Comparison of ENCODE assay signal across 17 cellular contexts in genomic region chr19:10811391-10812111, GRCh38. TPM values are rescaled to one million over a fixed set of nuclear protein-coding genes. Genes with fewer than 3 reads are reported as not detected.
DNase-seq lines count a peak whose midpoint lies in the region; ATAC-seq, FAIRE-seq and TF ChIP-seq lines count a peak whose summit lies in the region.
"Had no signal": no experiment of that assay in that cellular context is flagged by ENCODE, and none has a peak within 500 bp of the region (broad histone marks: within the 10 kb centered on the region; RNA-seq: fewer than 3 reads in every experiment).

No MANE protein-coding gene starts in this region.

- peak; percentile 74 for ATAC-seq in K562
- ATAC-seq in GM19467 (IDR thresholded peaks at IDR 0.05; ENCODE audit: unreplicated experiment), result no peak
- ATAC-seq: foreskin keratinocyte, left ventricle myocardium superior had no signal

- H3K9me3 Mint-ChIP-seq in CD8-positive, alpha-beta memory T cell, result no peaks in the 10 kb centered on the region

- H3K79me2 ChIP-seq in K562 (ENCODE audit: control insufficient read depth, insufficient read depth, low read length), result peaks cover 8% of the 10 kb centered on the region; the same call in 2 of the 3 replicates

- no peak overlapping the region for H2AFZ ChIP-seq in K562 (ENCODE audit: low read depth, low read length)
- H2AFZ ChIP-seq in neuronal stem cell (ENCODE audit: low read length), result no peak overlapping the region

- peak overlapping the region; percentile 70 for H2BK5ac ChIP-seq in neuronal stem cell (ENCODE audit: low read length)

- no peak overlapping the region for H2BK15ac ChIP-seq in neuronal stem cell (ENCODE audit: low read length)

- 48% methylated on average over 14 of the region's 17 CpGs for WGBS in K562 (ENCODE audit: insufficient coverage, low coverage, missing lambda C conversion rate)
- no CpG with 5 or more reads among the region's 17 CpGs for WGBS in neuronal stem cell (ENCODE audit: extremely low coverage in 2 of 2, insufficient read length in 2 of 2, insufficient replicate concordance in 1 of 2), 2 donors
- WGBS in ovary, 3 donors, result 75 to 85% (median 84%) methylated on average over 17 of the region's 17 CpGs

- TF ChIP-seq RAD21 in K562 (CRISPR knock-in tag; conservative IDR thresholded peaks at IDR 0.05 in 1 of 2, IDR thresholded peaks at IDR 0.05 in 1 of 2), result no peak

- H3K23ac ChIP-seq in neuronal stem cell (ENCODE audit: low read depth, low read length, poor library complexity), result no peak overlapping the region

- peak; percentile 99 for FAIRE-seq in K562 (lab: Jason Lieb, UNC)
- FAIRE-seq: endometrium had no signal

- TF ChIP-seq CTCF in HL-60 (IDR thresholded peaks at IDR 0.05; ENCODE audit: insufficient read depth, low read length), result no peak
- 0 out of 6 replicates have a peak, but pooled peaks of 1 of the 3 experiments have one; percentile 2 for TF ChIP-seq CTCF in K562 (IDR thresholded peaks at IDR 0.05 in 2 of 3, conservative IDR thresholded peaks at IDR 0.05 in 1 of 3; ENCODE audit: insufficient read depth in 2 of 3, low read depth in 1 of 3, low read length in 3 of 3)
- no peak for TF ChIP-seq CTCF in ovary (IDR thresholded peaks at IDR 0.05)

- no peak overlapping the region for H3K4me3 ChIP-seq in CD8-positive, alpha-beta memory T cell (ENCODE audit: low read length)
- H3K4me3 ChIP-seq in HL-60 (replicated peaks; ENCODE audit: insufficient read depth, low read length) (no peak overlapping the region), K562 (no peak overlapping the region), neuronal stem cell (ENCODE audit: low read length in 2 of 2) (peak overlapping the region in 1 of 2 donors; percentile 31), ovary (no peak overlapping the region)
- H3K4me3 ChIP-seq: thoracic aorta had no signal

- peaks cover 10 to 59% (median 12%) of the 10 kb centered on the region in 3 donors for H3K36me3 Mint-ChIP-seq in CD8-positive, alpha-beta memory T cell

- CTCF ChIA-PET in CD8-positive, alpha-beta memory T cell (lab: Charles Lee), result no interaction called here
- CTCF ChIA-PET in K562 (lab: Yijun Ruan, JAX; ENCODE audit: low intra/inter-chr PET ratio), result no interaction called here

- H3K4ac ChIP-seq in neuronal stem cell (ENCODE audit: low read length), result no peak overlapping the region

- no peak overlapping the region for H4K8ac ChIP-seq in neuronal stem cell (ENCODE audit: low read depth, low read length)

- peaks cover 19% of the 10 kb centered on the region for H3K4me1 ChIP-seq in CD8-positive, alpha-beta memory T cell (ENCODE audit: insufficient read depth, low read length)
- H3K4me1 ChIP-seq in K562 (replicated peaks in 1 of 2; ENCODE audit: control insufficient read depth in 2 of 2, insufficient read depth in 2 of 2, low read length in 2 of 2), result peaks cover 48 to 66% of the 10 kb centered on the region in 2 experiments
- H3K4me1 ChIP-seq in neuronal stem cell (ENCODE audit: control insufficient read depth in 2 of 2, insufficient read depth in 1 of 2, low read depth in 1 of 2, low read length in 2 of 2), result no peaks in the 10 kb centered on the region
- H3K4me1 ChIP-seq in ovary (ENCODE audit: insufficient read depth), result peaks cover 2% of the 10 kb centered on the region

- H3K36me3 ChIP-seq in CD8-positive, alpha-beta memory T cell (ENCODE audit: insufficient read depth, low read length), result peaks cover 27% of the 10 kb centered on the region
- H3K36me3 ChIP-seq in K562 (ENCODE audit: control insufficient read depth, insufficient read depth, low read length) (peaks cover 72% of the 10 kb centered on the region; the same call in 2 of the 3 replicates), neuronal stem cell (replicated peaks in 1 of 2; ENCODE audit: control insufficient read depth in 2 of 2, insufficient read depth in 2 of 2, low read length in 2 of 2) (peaks cover 22 to 75% of the 10 kb centered on the region in 2 donors), ovary (no peaks in the 10 kb centered on the region)

- H3K27ac ChIP-seq in CD8-positive, alpha-beta memory T cell (ENCODE audit: low read depth, low read length), result peak overlapping the region; percentile 31
- peak overlapping the region; percentile 89 for H3K27ac ChIP-seq in HL-60 (replicated peaks)
- peak overlapping the region; percentile 82 for H3K27ac ChIP-seq in K562 (ENCODE audit: extremely low read depth, low read depth, low read length)
- no peak overlapping the region for H3K27ac ChIP-seq in neuronal stem cell (replicated peaks; ENCODE audit: low read length)
- no peak overlapping the region for H3K27ac ChIP-seq in ovary
- H3K27ac ChIP-seq: foreskin keratinocyte had no signal

- H2AK5ac ChIP-seq in neuronal stem cell (ENCODE audit: low read depth, low read length), result peak overlapping the region; percentile 38

- no peaks in the 10 kb centered on the region for H3K27me3 Mint-ChIP-seq in CD8-positive, alpha-beta memory T cell
- H3K27me3 Mint-ChIP-seq: B cell had no signal

- H4K91ac ChIP-seq in neuronal stem cell (ENCODE audit: low read depth, low read length, poor library complexity), result no peak overlapping the region

- H3K27ac Mint-ChIP-seq in CD8-positive, alpha-beta memory T cell, result peak overlapping the region in 2 of 8 donors; percentile 46 to 81
- H3K27ac Mint-ChIP-seq: B cell had no signal

- POLR2A ChIA-PET in CD8-positive, alpha-beta memory T cell (lab: Charles Lee), result no interaction called here
- POLR2A ChIA-PET in K562 (lab: Yijun Ruan, JAX), result interaction anchor here (0.6 to 2.0 kb wide), 6 partner anchors 9 to 140 kb away, joined by 3 to 6 read pairs (median 4); no protein-coding TSS in a partner anchor

- H3K4me1 Mint-ChIP-seq in CD8-positive, alpha-beta memory T cell, result peaks cover 32 to 52% (median 41%) of the 10 kb centered on the region in 3 donors

- no peak for DNase-seq in CD8-positive, alpha-beta memory T cell
- DNase-seq in HL-60 (ENCODE audit: low read depth in 1 of 2, low spot score in 1 of 2) (no peak), K562 (ENCODE audit: extremely low read depth in 1 of 4, low spot score in 3 of 4) (peak; percentile 60 to 91 (median 72)), neuronal stem cell (ENCODE audit: low spot score) (no peak), ovary (no peak), SHP77 (lab: John Stamatoyannopoulos, UW) (no peak)
- DNase-seq: activated CD4-positive, alpha-beta T cell treated with anti-CD3 and anti-CD28 coated beads, Interleukin-2, amount 50 U/mL, for 4 hours; foreskin keratinocyte; left ventricle myocardium superior; NCI-H1105; NCI-H524 treated with DMSO at 0.1 percent for 48 hours; stimulated activated CD4-positive, alpha-beta T cell treated with anti-CD3 and anti-CD28 coated beads, Interleukin-2, amount 100 ng/mL, for 48 hours had no signal

- no peak overlapping the region for H3K4me3 Mint-ChIP-seq in CD8-positive, alpha-beta memory T cell
- H3K4me3 Mint-ChIP-seq: B cell had no signal

- H3K18ac ChIP-seq in neuronal stem cell (ENCODE audit: low read length), result peak overlapping the region; percentile 15

- BruUV-seq in K562 (replicated peaks; lab: Mats Ljungman, UMichigan), result no TSS peak

- intact Hi-C loops in K562 (cut with micrococcal nuclease) (no loop called here), ovary (cut with DNase I) (no loop called here)

- H3K79me1 ChIP-seq in neuronal stem cell (ENCODE audit: low read depth, low read length), result no peaks in the 10 kb centered on the region

- peak overlapping the region; percentile 77 for H3K14ac ChIP-seq in neuronal stem cell (ENCODE audit: low read length)

- H3K9ac ChIP-seq in K562 (ENCODE audit: insufficient read depth in 1 of 2, low read depth in 2 of 2, low read length in 2 of 2) (peak overlapping the region; percentile 43 to 86), neuronal stem cell (ENCODE audit: low read depth, low read length, poor library complexity) (no peak overlapping the region)

- TF ChIP-seq EP300 in K562 (IDR thresholded peaks at IDR 0.05; ENCODE audit: low read length) (0 out of 2 replicates have a peak, but pooled peaks have one; percentile 28), ovary (IDR thresholded peaks at IDR 0.05) (no peak)

- H3K27me3 ChIP-seq in CD8-positive, alpha-beta memory T cell (ENCODE audit: insufficient read depth, low read length, poor library complexity, severe bottlenecking), result no peaks in the 10 kb centered on the region
- H3K27me3 ChIP-seq in HL-60 (ENCODE audit: insufficient read depth, poor library complexity, severe bottlenecking) (no peaks in the 10 kb centered on the region), K562 (ENCODE audit: control insufficient read depth in 2 of 2, insufficient read depth in 2 of 2, low read length in 2 of 2) (no peaks in the 10 kb centered on the region), neuronal stem cell (ENCODE audit: control insufficient read depth in 3 of 3, insufficient read depth in 3 of 3, low read depth in 1 of 3, low read length in 3 of 3) (no peaks in the 10 kb centered on the region), ovary (no peaks in the 10 kb centered on the region)
- H3K27me3 ChIP-seq: foreskin keratinocyte had no signal

- no peaks in the 10 kb centered on the region for H4K20me1 ChIP-seq in K562 (replicated peaks; ENCODE audit: control insufficient read depth, insufficient read depth, low read length)

- H2BK120ac ChIP-seq in neuronal stem cell (ENCODE audit: low read depth, low read length), result no peak overlapping the region

- H3K4me2 ChIP-seq in K562 (ENCODE audit: insufficient read depth, low read length) (peak overlapping the region; percentile 44; the same call in 1 of the 2 replicates), neuronal stem cell (ENCODE audit: insufficient read depth, low read length, poor library complexity, severe bottlenecking) (no peak overlapping the region)

- no peaks in the 10 kb centered on the region for H3K9me3 ChIP-seq in CD8-positive, alpha-beta memory T cell (ENCODE audit: low read length)
- H3K9me3 ChIP-seq in K562 (replicated peaks; ENCODE audit: control insufficient read depth, insufficient read depth, low read depth, low read length) (no peaks in the 10 kb centered on the region; the same call in 1 of the 2 replicates), neuronal stem cell (replicated peaks in 1 of 2; ENCODE audit: control insufficient read depth in 2 of 2, insufficient read depth in 1 of 2, low read depth in 1 of 2, low read length in 2 of 2) (no peaks in the 10 kb centered on the region), ovary (no peaks in the 10 kb centered on the region)
- H3K9me3 ChIP-seq: thoracic aorta had no signal

- no peak for TF ChIP-seq POLR2A in K562 (conservative IDR thresholded peaks at IDR 0.05)
- TF ChIP-seq POLR2A in ovary (IDR thresholded peaks at IDR 0.05), result no peak

- H2BK12ac ChIP-seq in neuronal stem cell (ENCODE audit: low read length), result peak overlapping the region; percentile 32

- H3K9me1 ChIP-seq in K562 (ENCODE audit: control insufficient read depth, insufficient read depth, low read length), result no peaks in the 10 kb centered on the region

- in situ Hi-C loops in K562 (cut with MboI), result no loop called here

RNA-seq across cellular contexts. Expression of gene TMED1, which starts 24.5 kb away (rescaled TPM):
- total RNA-seq in CD8-positive, alpha-beta memory T cell, result 10 to 100 TPM; 15.7 to 16.6 TPM
- 29.9 TPM for polyA plus RNA-seq in CD8-positive, alpha-beta memory T cell
- 12.5 and 36.8 TPM in 2 replicates for total RNA-seq in K562 (2011; cell fraction: chromatin; rRNA removed; ENCODE audit: low replicate concordance)
- 63.2 and 77.4 TPM in 2 replicates for total RNA-seq in K562 (2011; cell fraction: nucleolus; rRNA removed)
- total RNA-seq in K562 (2011; cell fraction: nucleoplasm; rRNA removed), result 32.4 and 49.3 TPM in 2 replicates
- total RNA-seq in K562 (2014; rRNA removed) (28.1 and 34.4 TPM in 2 replicates), K562 (2014; rRNA removed; fragmentation: Illumina TruSeq; extraction: Trizol) (7.4 and 8.0 TPM in 2 replicates), K562 (2015; rRNA removed; fragmentation: Illumina TruSeq; extraction: Trizol) (22.7 and 23.5 TPM in 2 replicates), K562 (2021) (25.5 and 28.2 TPM in 2 replicates), ovary (10 to 100 TPM; 24.5 to 53.8 (median 29.1) TPM)
- polyA plus RNA-seq in K562 (2011; rRNA removed) (26.1 and 27.9 TPM in 2 replicates), K562 (2014; fragmentation: Illumina TruSeq; extraction: Trizol) (9.6 and 18.6 TPM in 2 replicates), K562 (2014; fragmentation: Nextera tagmentation; extraction: Ambion mirVana) (1 to 10 TPM in 1 of 2 experiments, under 1 TPM in 1; 0.86 to 5.9 TPM), K562 (2014; rRNA removed) (29.3 and 30.2 TPM in 2 replicates), ovary (10 to 100 TPM in 1 of 2 donors, 1 to 10 TPM in 1; 9.3 to 49.6 TPM)
- 33.2 and 47.1 TPM in 2 replicates for polyA plus RNA-seq in K562 (2011; cell fraction: cytosol; rRNA removed)
- polyA plus RNA-seq in K562 (2011; cell fraction: nucleus; rRNA removed), result 10.9 and 12.8 TPM in 2 replicates
- 28.9 and 42.7 TPM in 2 replicates for polyA plus RNA-seq in K562 (2012)
- polyA minus RNA-seq in K562 (2011; rRNA and poly(A)+ RNA removed), result 11.8 and 20.7 TPM in 2 replicates
- polyA minus RNA-seq in K562 (2011; cell fraction: cytosol; rRNA and poly(A)+ RNA removed), result 14.7 and 14.8 TPM in 2 replicates
- polyA minus RNA-seq in K562 (2011; cell fraction: nucleus; rRNA and poly(A)+ RNA removed), result 4.3 and 6.6 TPM in 2 replicates
- 32.4 TPM for polyA plus RNA-seq in neuronal stem cell (2013, experiment 1 of 2)
- 32.9 TPM for polyA plus RNA-seq in neuronal stem cell (2013, experiment 2 of 2)

RNA-seq across cellular contexts. Expression of gene C19orf38, which starts 36.7 kb away (rescaled TPM):
- under 1 TPM; 0.44 to 0.48 TPM for total RNA-seq in CD8-positive, alpha-beta memory T cell
- polyA plus RNA-seq in CD8-positive, alpha-beta memory T cell, result not detected
- total RNA-seq in K562 (2011; cell fraction: chromatin; rRNA removed; ENCODE audit: low replicate concordance), result 0.83 TPM in 1 of 2 replicates, not detected in the other
- 0.50 TPM in 1 of 2 replicates, not detected in the other for total RNA-seq in K562 (2011; cell fraction: nucleolus; rRNA removed)
- not detected in 2 replicates for total RNA-seq in K562 (2011; cell fraction: nucleoplasm; rRNA removed)
- total RNA-seq in K562 (2014; rRNA removed), result 0.16 TPM in 1 of 2 replicates, not detected in the other
- not detected in 2 replicates for total RNA-seq in K562 (2014; rRNA removed; fragmentation: Illumina TruSeq; extraction: Trizol)
- total RNA-seq in K562 (2015; rRNA removed; fragmentation: Illumina TruSeq; extraction: Trizol), result not detected in 2 replicates
- total RNA-seq in K562 (2021), result 0.18 and 0.29 TPM in 2 replicates
- 0.14 and 0.31 TPM in 2 replicates for polyA plus RNA-seq in K562 (2011; rRNA removed)
- polyA plus RNA-seq in K562 (2011; cell fraction: cytosol; rRNA removed), result 0.19 and 0.22 TPM in 2 replicates
- 0.10 and 0.34 TPM in 2 replicates for polyA plus RNA-seq in K562 (2011; cell fraction: nucleus; rRNA removed)
- 0.27 and 0.40 TPM in 2 replicates for polyA plus RNA-seq in K562 (2012)
- not detected in 2 replicates for polyA plus RNA-seq in K562 (2014; fragmentation: Illumina TruSeq; extraction: Trizol)
- polyA plus RNA-seq in K562 (2014; fragmentation: Nextera tagmentation; extraction: Ambion mirVana), result not detected
- 0.53 TPM in 1 of 2 replicates, not detected in the other for polyA plus RNA-seq in K562 (2014; rRNA removed)
- polyA minus RNA-seq in K562 (2011; rRNA and poly(A)+ RNA removed), result not detected in 2 replicates
- not detected in 2 replicates for polyA minus RNA-seq in K562 (2011; cell fraction: cytosol; rRNA and poly(A)+ RNA removed)
- 0.27 and 0.56 TPM in 2 replicates for polyA minus RNA-seq in K562 (2011; cell fraction: nucleus; rRNA and poly(A)+ RNA removed)
- 0.15 TPM for polyA plus RNA-seq in neuronal stem cell (2013, experiment 1 of 2)
- 0.14 TPM for polyA plus RNA-seq in neuronal stem cell (2013, experiment 2 of 2)
- 1 to 10 TPM in 4 of 7 donors, under 1 TPM in 3; 0.52 to 4.1 (median 1.3) TPM for total RNA-seq in ovary
- polyA plus RNA-seq in ovary, result 1 to 10 TPM in 1 of 2 donors, under 1 TPM in 1; 0.65 to 1.0 TPM
- total RNA-seq: foreskin keratinocyte, G401 had no signal

RNA-seq across cellular contexts. Expression of gene CARM1, which starts 59.8 kb away (rescaled TPM):
- total RNA-seq in CD8-positive, alpha-beta memory T cell, result 10 to 100 TPM; 69.2 to 71.3 TPM
- polyA plus RNA-seq in CD8-positive, alpha-beta memory T cell, result 0.51 TPM
- 50.4 and 92.7 TPM in 2 replicates for total RNA-seq in K562 (2011; cell fraction: chromatin; rRNA removed; ENCODE audit: low replicate concordance)
- total RNA-seq in K562 (2011; cell fraction: nucleolus; rRNA removed), result 57.5 and 60.4 TPM in 2 replicates
- 52.4 and 52.6 TPM in 2 replicates for total RNA-seq in K562 (2011; cell fraction: nucleoplasm; rRNA removed)
- 31.9 and 41.8 TPM in 2 replicates for total RNA-seq in K562 (2014; rRNA removed)
- 14.1 and 18.6 TPM in 2 replicates for total RNA-seq in K562 (2014; rRNA removed; fragmentation: Illumina TruSeq; extraction: Trizol)
- 25.2 and 27.1 TPM in 2 replicates for total RNA-seq in K562 (2015; rRNA removed; fragmentation: Illumina TruSeq; extraction: Trizol)
- 86.0 and 86.3 TPM in 2 replicates for total RNA-seq in K562 (2021)
- 29.7 and 54.8 TPM in 2 replicates for polyA plus RNA-seq in K562 (2011; rRNA removed)
- polyA plus RNA-seq in K562 (2011; cell fraction: cytosol; rRNA removed), result 39.1 and 73.7 TPM in 2 replicates
- polyA plus RNA-seq in K562 (2011; cell fraction: nucleus; rRNA removed), result 61.7 and 77.2 TPM in 2 replicates
- polyA plus RNA-seq in K562 (2012), result 54.2 and 71.7 TPM in 2 replicates
- 59.8 and 73.9 TPM in 2 replicates for polyA plus RNA-seq in K562 (2014; fragmentation: Illumina TruSeq; extraction: Trizol)
- under 1 TPM; 0.36 to 0.65 TPM for polyA plus RNA-seq in K562 (2014; fragmentation: Nextera tagmentation; extraction: Ambion mirVana)
- polyA plus RNA-seq in K562 (2014; rRNA removed), result 49.1 and 56.5 TPM in 2 replicates
- 20.6 and 23.7 TPM in 2 replicates for polyA minus RNA-seq in K562 (2011; rRNA and poly(A)+ RNA removed)
- polyA minus RNA-seq in K562 (2011; cell fraction: cytosol; rRNA and poly(A)+ RNA removed), result 32.6 and 45.6 TPM in 2 replicates
- 13.1 and 18.4 TPM in 2 replicates for polyA minus RNA-seq in K562 (2011; cell fraction: nucleus; rRNA and poly(A)+ RNA removed)
- polyA plus RNA-seq in neuronal stem cell (2013, experiment 1 of 2), result 119 TPM
- polyA plus RNA-seq in neuronal stem cell (2013, experiment 2 of 2), result 114 TPM
- 10 to 100 TPM; 10.1 to 42.1 (median 39.8) TPM for total RNA-seq in ovary
- 10 to 100 TPM; 14.7 to 26.6 TPM for polyA plus RNA-seq in ovary

Comparison
In these comparisons a context has a peak if more than half of its experiments do, and no peak if none do; other contexts are left out.
1. DNase-seq: peak in K562 (4 of 4); none in CD8-positive, alpha-beta memory T cell (0 of 5), HL-60 (0 of 2), neuronal stem cell (single experiment), ovary (0 of 5) and SHP77 (0 of 2).
2. H3K27ac ChIP-seq: peak in CD8-positive, alpha-beta memory T cell (single experiment), HL-60 (single experiment) and K562 (single experiment); none in neuronal stem cell (single experiment) and ovary (0 of 2).